ENCODE assay signal across 11 cellular contexts in the genomic region with DNA sequence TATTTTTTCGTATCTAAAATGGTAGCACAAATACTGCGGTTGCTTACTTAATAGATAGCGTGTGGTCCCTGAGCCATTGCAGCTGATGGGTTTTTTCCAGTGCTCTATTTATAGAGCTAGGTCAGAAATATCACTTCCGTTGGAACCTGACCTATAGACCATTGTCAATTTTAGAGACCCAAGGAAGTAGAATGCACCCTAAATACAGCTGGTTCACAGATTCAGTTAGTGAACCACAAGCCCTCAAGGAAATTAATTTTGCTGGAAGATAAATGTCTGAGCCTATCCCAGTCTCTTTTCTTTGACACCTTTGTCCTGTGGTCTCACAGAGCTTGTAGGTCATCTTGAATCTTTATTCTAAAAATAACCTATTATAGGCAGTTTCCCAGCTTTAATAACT.
DNase-seq lines count a peak whose midpoint lies in the region; ATAC-seq and TF ChIP-seq lines count a peak whose summit lies in the region.
"Had no signal": no experiment of that assay in that cellular context is flagged by ENCODE, and none has a peak within 500 bp of the region (broad histone marks: within the 10 kb centered on the region; RNA-seq: fewer than 3 reads in every experiment).

No MANE protein-coding gene starts in this region.

- peak overlapping the region in 1 of 2 donors; percentile 51 for H3K27ac ChIP-seq in tibial artery

- no peak for TF ChIP-seq CTCF in tibial artery (IDR thresholded peaks at IDR 0.05)

- no peaks in the 10 kb centered on the region for H3K27me3 ChIP-seq in tibial artery

- peak overlapping the region in 3 of 4 donors; percentile 22 to 91 (median 80) for H3K4me3 Mint-ChIP-seq in IgD-negative memory B cell
- peak overlapping the region; percentile 67 for H3K4me3 Mint-ChIP-seq in natural killer cell treated with Interleukin-12 subunit alpha and Interleukin-12 subunit beta and Interleukin-15 and Interleukin-18, amount 100 ng/mL, for 72 hours

- H3K9me3 Mint-ChIP-seq in IgD-negative memory B cell = no peaks in the 10 kb centered on the region
- peaks cover 3% of the 10 kb centered on the region for H3K9me3 Mint-ChIP-seq in natural killer cell treated with Interleukin-12 subunit alpha and Interleukin-12 subunit beta and Interleukin-15 and Interleukin-18, amount 100 ng/mL, for 72 hours

- H3K4me1 Mint-ChIP-seq in IgD-negative memory B cell = peaks cover 53 to 82% (median 77%) of the 10 kb centered on the region in 3 donors
- peaks cover 50 to 52% of the 10 kb centered on the region in 2 donors for H3K4me1 Mint-ChIP-seq in natural killer cell treated with Interleukin-12 subunit alpha and Interleukin-12 subunit beta and Interleukin-15 and Interleukin-18, amount 100 ng/mL, for 72 hours (ENCODE audit: low read depth in 2 of 2)

- intact Hi-C loops in tibial artery (cut with DNase I; ENCODE audit: low total_unique reads) = no loop called here

- peak overlapping the region; percentile 84 to 94 (median 92) for H3K27ac Mint-ChIP-seq in IgD-negative memory B cell
- H3K27ac Mint-ChIP-seq in natural killer cell treated with Interleukin-12 subunit alpha and Interleukin-12 subunit beta and Interleukin-15 and Interleukin-18, amount 100 ng/mL, for 72 hours = peak overlapping the region; percentile 80 to 91

- peaks cover 8% of the 10 kb centered on the region for H3K36me3 Mint-ChIP-seq in IgD-negative memory B cell
- H3K36me3 Mint-ChIP-seq in natural killer cell treated with Interleukin-12 subunit alpha and Interleukin-12 subunit beta and Interleukin-15 and Interleukin-18, amount 100 ng/mL, for 72 hours = no peaks in the 10 kb centered on the region

- ATAC-seq in GM19023 (IDR thresholded peaks at IDR 0.05; ENCODE audit: unreplicated experiment) (peak; percentile 68), HG02623 (IDR thresholded peaks at IDR 0.05; ENCODE audit: unreplicated experiment) (peak; percentile 70)
- ATAC-seq in natural killer cell treated with Interleukin-12 subunit alpha and Interleukin-12 subunit beta and Interleukin-15 and Interleukin-18, amount 100 ng/mL, for 72 hours = peak; percentile 73 to 77

- no peaks in the 10 kb centered on the region for H3K36me3 ChIP-seq in tibial artery

- H3K9me3 ChIP-seq in tibial artery = no peaks in the 10 kb centered on the region

- no peaks in the 10 kb centered on the region for H3K27me3 Mint-ChIP-seq in IgD-negative memory B cell
- no peaks in the 10 kb centered on the region for H3K27me3 Mint-ChIP-seq in natural killer cell treated with Interleukin-12 subunit alpha and Interleukin-12 subunit beta and Interleukin-15 and Interleukin-18, amount 100 ng/mL, for 72 hours

- DNase-seq in natural killer cell treated with Interleukin-12 subunit alpha and Interleukin-12 subunit beta and Interleukin-15 and Interleukin-18, amount 100 ng/mL, for 72 hours (ENCODE audit: low spot score) = peak; percentile 74
- no peak for DNase-seq in DMS114 treated with DMSO at 0.1 percent for 48 hours (lab: John Stamatoyannopoulos, UW; ENCODE audit: unreplicated experiment)
- no peak for DNase-seq in tibial artery
- no peak for DNase-seq in NCI-H345 treated with DMSO at 0.1 percent for 48 hours (lab: John Stamatoyannopoulos, UW; ENCODE audit: unreplicated experiment)
- no peak for DNase-seq in GOT3 (lab: John Stamatoyannopoulos, UW)
- DNase-seq: activated CD8-positive, alpha-beta memory T cell treated with anti-CD3 and anti-CD28 coated beads for 24 hours; effector memory CD4-positive, alpha-beta T cell; midbrain had no signal

- H3K4me1 ChIP-seq in tibial artery = peaks cover 0 to 68% (median 49%) of the 10 kb centered on the region in 4 donors

- H3K4me3 ChIP-seq in tibial artery = no peak overlapping the region
